13 cellular contexts compared by ENCODE assay signal in the genomic region with DNA sequence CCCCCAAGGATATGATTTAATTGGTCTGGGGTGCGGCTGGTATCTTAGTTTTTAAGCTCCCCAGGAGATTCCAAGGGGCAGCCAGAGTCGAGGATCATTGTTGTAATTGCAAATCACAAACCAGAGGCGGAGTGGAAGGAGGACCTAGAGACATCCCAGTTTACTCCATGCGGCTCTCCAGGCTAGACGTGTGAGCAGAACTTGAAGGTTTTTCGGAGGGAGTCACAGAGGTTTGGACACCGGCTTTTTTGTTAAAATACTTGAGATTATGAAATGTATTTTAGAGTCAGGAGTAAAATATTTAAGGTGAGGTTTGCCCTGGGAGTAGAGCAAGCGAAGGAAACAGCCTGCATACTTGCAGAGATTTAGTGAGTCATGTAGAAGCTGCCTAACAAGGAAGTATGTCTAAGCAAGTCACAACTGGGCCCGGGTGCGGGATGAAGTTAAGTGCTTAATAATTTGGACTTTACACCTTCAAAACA. TPM values are rescaled to one million over a fixed set of nuclear protein-coding genes. Genes with fewer than 3 reads are reported as not detected.
DNase-seq lines count a peak whose midpoint lies in the region; ATAC-seq and TF ChIP-seq lines count a peak whose summit lies in the region.
"Had no signal": no experiment of that assay in that cellular context is flagged by ENCODE, and none has a peak within 500 bp of the region (broad histone marks: within the 10 kb centered on the region; RNA-seq: fewer than 3 reads in every experiment).

No MANE protein-coding gene starts in this region.

- H3K4me1 ChIP-seq in A673 (ENCODE audit: insufficient read depth, low read length, poor library complexity, severe bottlenecking) (peaks cover 12% of the 10 kb centered on the region), lung (ENCODE audit: control insufficient read depth in 2 of 2, insufficient read depth in 2 of 2, low read length in 2 of 2) (peaks cover 0 to 6% of the 10 kb centered on the region in 2 donors)
- H3K4me1 ChIP-seq: BE2C had no signal

- DNase-seq in A673 (ENCODE audit: low spot score) (no peak), HPDE6-E6E7 (ENCODE audit: extremely low spot score) (peak; percentile 98), astrocyte of the hippocampus (ENCODE audit: low read depth, low spot score) (peak; percentile 76), lung (ENCODE audit: low spot score) (no peak), Right ventricle myocardium inferior (ENCODE audit: missing footprints) (no peak)
- DNase-seq in activated effector memory CD4-positive, alpha-beta T cell treated with Interleukin-2 at 50 U/mL for 16 hours, result no peak
- DNase-seq in stimulated activated CD4-positive, alpha-beta T cell treated with anti-CD3 and anti-CD28 coated beads, Interleukin-4, amount 100 ng/mL, for 4 hours, result no peak
- DNase-seq: activated T-cell treated with anti-CD3 and anti-CD28 coated beads, Interleukin-2, amount 50 U/mL, for 4 hours; BE2C; OCI-M1; sigmoid colon had no signal

- no peak overlapping the region for H3K4me3 ChIP-seq in A673 (ENCODE audit: low read depth, low read length, poor library complexity, severe bottlenecking)
- H3K4me3 ChIP-seq in lung, result no peak overlapping the region
- H3K4me3 ChIP-seq: sigmoid colon had no signal

- H3K27me3 ChIP-seq in A673 (replicated peaks; ENCODE audit: insufficient read depth, low read depth, low read length, poor library complexity) (no peaks in the 10 kb centered on the region), lung (ENCODE audit: control insufficient read depth, insufficient read depth) (no peaks in the 10 kb centered on the region)
- H3K27me3 ChIP-seq: BE2C, sigmoid colon had no signal

- H3K36me3 ChIP-seq in A673 (ENCODE audit: insufficient read depth, low read length, poor library complexity, severe bottlenecking) (no peaks in the 10 kb centered on the region), lung (ENCODE audit: control insufficient read depth in 2 of 2, insufficient read depth in 2 of 2, low read length in 2 of 2) (peaks cover 0 to 9% of the 10 kb centered on the region in 2 donors)
- H3K36me3 ChIP-seq: BE2C had no signal

- TF ChIP-seq CTCF in A673 (conservative IDR thresholded peaks at IDR 0.05; ENCODE audit: low read depth, low read length), result no peak
- TF ChIP-seq CTCF in lung (IDR thresholded peaks at IDR 0.05; ENCODE audit: control extremely low read depth, extremely low read depth), result no peak

- no TSS peak for BruUV-seq in A673 (replicated peaks; lab: Mats Ljungman, UMichigan)

- ATAC-seq in lung (ENCODE audit: insufficient read depth, low FRiP score) (peak; percentile 59), Right ventricle myocardium inferior (no peak), GM19023 (IDR thresholded peaks at IDR 0.05; ENCODE audit: unreplicated experiment) (no peak)
- ATAC-seq: activated T-cell treated with anti-CD3 and anti-CD28 coated beads, Interleukin-2, amount 50 U/mL, for 4 hours had no signal

- H3K27ac ChIP-seq in A673 (ENCODE audit: low read depth, low read length, poor library complexity, severe bottlenecking) (peak overlapping the region; percentile 11), lung (ENCODE audit: low read depth in 1 of 2, low read length in 1 of 2) (no peak overlapping the region)
- H3K27ac ChIP-seq: sigmoid colon, VCaP had no signal

- intact Hi-C loops in A673 (cut with micrococcal nuclease; ENCODE audit: unreplicated experiment) (no loop called here), Right ventricle myocardium inferior (cut with DNase I) (loop anchor here (10.0 kb wide), 1 partner anchor 363 kb away; no protein-coding TSS in a partner anchor)

- WGBS in lung, 2 donors, result 77 to 86% methylated on average over 10 of the region's 10 CpGs

- H3K9me3 ChIP-seq in A673 (ENCODE audit: low read depth, low read length, poor library complexity, severe bottlenecking) (no peaks in the 10 kb centered on the region), lung (ENCODE audit: control insufficient read depth in 2 of 2, insufficient read depth in 1 of 2, low read length in 1 of 2) (no peaks in the 10 kb centered on the region)
- H3K9me3 ChIP-seq: BE2C, sigmoid colon had no signal

- POLR2A ChIA-PET in A673 (lab: Charles Lee; ENCODE audit: low non-redundant PET), result no interaction called here

- CTCF ChIA-PET in A673 (lab: Charles Lee), result interaction anchor here (1.4 kb wide), 1 partner anchor 10 kb away, joined by 4 read pairs; no protein-coding TSS in a partner anchor

RNA-seq across cellular contexts. Expression of gene TGOLN2, which starts 39.5 kb away (rescaled TPM):
- total RNA-seq in A673 (2021) (48.8 and 56.0 TPM in 2 replicates), lung (100 to 1,000 TPM in 1 of 2 donors, 10 to 100 TPM in 1; 81.7 to 145 TPM), Right ventricle myocardium inferior (65.6 TPM)
- polyA plus RNA-seq in lung, result 10 to 100 TPM; 24.6 to 83.4 TPM

Comparison
In these comparisons a context has a peak if more than half of its experiments do, and no peak if none do; other contexts are left out.
1. DNase-seq: peak in HPDE6-E6E7 (single experiment) and astrocyte of the hippocampus (single experiment); none in A673 (single experiment), lung (single experiment), activated effector memory CD4-positive, alpha-beta T cell treated with Interleukin-2 at 50 U/mL for 16 hours (single experiment), Right ventricle myocardium inferior (single experiment) and stimulated activated CD4-positive, alpha-beta T cell treated with anti-CD3 and anti-CD28 coated beads, Interleukin-4, amount 100 ng/mL, for 4 hours (0 of 2).